17 cellular contexts compared by ENCODE assay signal in genomic region chrX:16978193-16978984, GRCh38. TPM values are rescaled to one million over a fixed set of nuclear protein-coding genes. Genes with fewer than 3 reads are reported as not detected.
"Had no signal": no experiment of that assay in that cellular context is flagged by ENCODE, and none has a peak within 500 bp of the region (broad histone marks: within the 10 kb centered on the region; RNA-seq: fewer than 3 reads in every experiment).

No MANE protein-coding gene starts in this region.

- H3K27ac Mint-ChIP-seq: activated naive CD4-positive, alpha-beta T cell treated with anti-CD3 and anti-CD28 coated beads for 36 hours; activated naive CD8-positive, alpha-beta T cell treated with anti-CD3 and anti-CD28 coated beads, Interleukin-2, amount 50 U/mL, for 24 hours; activated T-helper 2 cell treated with anti-CD3 and anti-CD28 coated beads, Interferon-gamma antibody, Interleukin-2, Interleukin-4, amounts not matched to agents 10 μg/mL and 5 μg/mL and 100 μg/mL, durations not matched to agents 14 hours and 24 hours and 36 hours; naive thymus-derived CD8-positive, alpha-beta T cell; stimulated activated naive B cell treated with anti-CD40 and anti-IgM and Interleukin-4, amounts not matched to agents 10 μg/mL and 1 μg/mL and 100 μg/mL, for 72 hours had no signal

- H3K4me3 Mint-ChIP-seq: activated naive CD4-positive, alpha-beta T cell treated with anti-CD3 and anti-CD28 coated beads for 36 hours; activated naive CD8-positive, alpha-beta T cell treated with anti-CD3 and anti-CD28 coated beads, Interleukin-2, amount 50 U/mL, for 24 hours; naive thymus-derived CD8-positive, alpha-beta T cell; stimulated activated naive B cell treated with anti-CD40 and anti-IgM and Interleukin-4, amounts not matched to agents 10 μg/mL and 1 μg/mL and 100 μg/mL, for 72 hours had no signal

- H3K27me3 Mint-ChIP-seq: activated naive CD8-positive, alpha-beta T cell treated with anti-CD3 and anti-CD28 coated beads, Interleukin-2, amount 50 U/mL, for 24 hours had no signal

- DNase-seq: activated CD4-positive, alpha-beta T cell treated with anti-CD3 and anti-CD28 coated beads for 1 hour; activated CD4-positive, alpha-beta T cell treated with anti-CD3 and anti-CD28 coated beads, Interleukin-2, amount 50 U/mL, for 4 hours; activated naive CD4-positive, alpha-beta T cell treated with anti-CD3 and anti-CD28 coated beads for 36 hours; activated naive CD8-positive, alpha-beta T cell treated with anti-CD3 and anti-CD28 coated beads, Interleukin-2, amount 50 U/mL, for 24 hours; activated T-cell treated with anti-CD3 and anti-CD28 coated beads for 4 hours; aorta; erythroblast; hippocampal formation; left lung; mammary epithelial cell; mucosa of descending colon; naive thymus-derived CD8-positive, alpha-beta T cell; stimulated activated CD4-positive, alpha-beta T cell treated with anti-CD3 and anti-CD28 coated beads, Interleukin-15, amount 100 ng/mL, for 24 hours; stimulated activated CD4-positive, alpha-beta T cell treated with anti-CD3 and anti-CD28 coated beads, Interleukin-4, amount 100 ng/mL, for 1 hour; stimulated activated naive B cell treated with anti-CD40 and anti-IgM and Interleukin-4, amounts not matched to agents 10 μg/mL and 1 μg/mL and 100 μg/mL, for 72 hours; tibial artery had no signal

- H3K9me3 Mint-ChIP-seq: activated naive CD4-positive, alpha-beta T cell treated with anti-CD3 and anti-CD28 coated beads for 36 hours; activated naive CD8-positive, alpha-beta T cell treated with anti-CD3 and anti-CD28 coated beads, Interleukin-2, amount 50 U/mL, for 24 hours; activated T-helper 2 cell treated with anti-CD3 and anti-CD28 coated beads, Interferon-gamma antibody, Interleukin-2, Interleukin-4, amounts not matched to agents 10 μg/mL and 5 μg/mL and 100 μg/mL, durations not matched to agents 14 hours and 24 hours and 36 hours had no signal

RNA-seq across cellular contexts. Expression of gene REPS2, which starts 31.9 kb away (rescaled TPM):
- total RNA-seq: activated naive CD4-positive, alpha-beta T cell treated with anti-CD3 and anti-CD28 coated beads for 36 hours had no signal
